Comparison of ENCODE assay signal across 1 cellular context in genomic region chr10:77912576-77912975, GRCh38.
TF ChIP-seq lines count a peak whose summit lies in the region.

No MANE protein-coding gene starts in this region.

TF ChIP-seq in SK-N-SH treated with all-trans-retinoic acid at 6 μM for 48 hours, 23 proteins besides CTCF, POLR2A, EP300 and RAD21 (continued from another document):
- TF ChIP-seq POU6F1 (CRISPR knock-in tag; IDR thresholded peaks at IDR 0.05; ENCODE audit: borderline replicate concordance, low read depth) (no peak), ARNTL (CRISPR knock-in tag; IDR thresholded peaks at IDR 0.05; ENCODE audit: borderline replicate concordance, low read depth) (no peak), PATZ1 (CRISPR knock-in tag; IDR thresholded peaks at IDR 0.05; ENCODE audit: borderline replicate concordance) (no peak), ZFP30 (CRISPR knock-in tag; IDR thresholded peaks at IDR 0.05) (no peak)
TF ChIP-seq in SK-N-SH treated with all-trans-retinoic acid at 6 μM for 48 hours: peak in this region for 0.
